19 cellular contexts compared by ENCODE assay signal in genomic region chr1:94117250-94117851, GRCh38. TPM values are rescaled to one million over a fixed set of nuclear protein-coding genes. Genes with fewer than 3 reads are reported as not detected.
DNase-seq lines count a peak whose midpoint lies in the region; ATAC-seq and TF ChIP-seq lines count a peak whose summit lies in the region.
"Had no signal": no experiment of that assay in that cellular context is flagged by ENCODE, and none has a peak within 500 bp of the region (broad histone marks: within the 10 kb centered on the region; RNA-seq: fewer than 3 reads in every experiment).

No MANE protein-coding gene starts in this region.

- no peak overlapping the region for H3K4me3 Mint-ChIP-seq in endothelial cell (ENCODE audit: unreplicated experiment)
- peak overlapping the region; percentile 63 for H3K4me3 Mint-ChIP-seq in nephron progenitor cell
- peak overlapping the region; percentile 77 for H3K4me3 Mint-ChIP-seq in type B pancreatic cell
- no peak overlapping the region for H3K4me3 Mint-ChIP-seq in T-helper 17 cell
- H3K4me3 Mint-ChIP-seq: B cell had no signal

- H3K36me3 Mint-ChIP-seq in endothelial cell (ENCODE audit: low read depth, unreplicated experiment) (no peaks in the 10 kb centered on the region), nephron progenitor cell (ENCODE audit: low read depth) (no peaks in the 10 kb centered on the region), type B pancreatic cell (peaks cover 4% of the 10 kb centered on the region), T-helper 17 cell (ENCODE audit: low read depth) (no peaks in the 10 kb centered on the region)
- H3K36me3 Mint-ChIP-seq: activated naive CD4-positive, alpha-beta T cell treated with anti-CD3 and anti-CD28 coated beads, Interleukin-2, amount 50 U/mL, for 72 hours had no signal

- H3K27me3 ChIP-seq in WERI-Rb-1 (ENCODE audit: insufficient read depth, low read depth, severe bottlenecking), result no peaks in the 10 kb centered on the region
- H3K27me3 ChIP-seq: ascending aorta had no signal

- no peak for ATAC-seq in left cardiac atrium
- ATAC-seq in T-helper 17 cell, result no peak
- ATAC-seq: activated naive CD4-positive, alpha-beta T cell treated with anti-CD3 and anti-CD28 coated beads, Interleukin-2, amount 50 U/mL, for 72 hours had no signal

- H3K9me3 Mint-ChIP-seq in endothelial cell (ENCODE audit: unreplicated experiment) (no peaks in the 10 kb centered on the region), nephron progenitor cell (no peaks in the 10 kb centered on the region), type B pancreatic cell (peaks cover 12% of the 10 kb centered on the region)
- H3K9me3 Mint-ChIP-seq: activated naive CD4-positive, alpha-beta T cell treated with anti-CD3 and anti-CD28 coated beads, Interleukin-2, amount 50 U/mL, for 72 hours had no signal

- peaks cover 22% of the 10 kb centered on the region for H3K27me3 Mint-ChIP-seq in endothelial cell (ENCODE audit: unreplicated experiment)
- peaks cover 9% of the 10 kb centered on the region for H3K27me3 Mint-ChIP-seq in nephron progenitor cell (ENCODE audit: low read depth, poor library complexity)
- no peaks in the 10 kb centered on the region for H3K27me3 Mint-ChIP-seq in type B pancreatic cell
- H3K27me3 Mint-ChIP-seq in T-helper 17 cell, result peaks cover 44% of the 10 kb centered on the region

- no peaks in the 10 kb centered on the region for H3K36me3 ChIP-seq in WERI-Rb-1
- H3K36me3 ChIP-seq: ascending aorta, stomach had no signal

- DNase-seq in cardiac septum (ENCODE audit: low spot score) (peak; percentile 35), left cardiac atrium (no peak), endothelial cell (ENCODE audit: low spot score) (no peak), nephron progenitor cell (no peak), type B pancreatic cell (ENCODE audit: extremely low spot score, unreplicated experiment) (peak; percentile 57), hypothalamus (lab: John Stamatoyannopoulos, UW) (no peak), T-helper 17 cell (no peak), WERI-Rb-1 (no peak)
- DNase-seq: activated CD4-positive, alpha-beta T cell treated with anti-CD3 and anti-CD28 coated beads for 4 hours; glutamatergic neuron; MV-4-11; NCI-H1694 treated with DMSO at 0.1 percent for 48 hours; NCI-H748 treated with DMSO at 0.1 percent for 48 hours; small intestine; stimulated activated CD4-positive, alpha-beta T cell treated with anti-CD3 and anti-CD28 coated beads, Interleukin-4, amount 100 ng/mL, for 1 hour; stomach had no signal

- H3K27ac ChIP-seq in WERI-Rb-1, result no peak overlapping the region
- H3K27ac ChIP-seq: ascending aorta, stomach had no signal

- H3K9me3 ChIP-seq in T-helper 17 cell (ENCODE audit: control insufficient read depth, low read length, poor library complexity, severe bottlenecking) (no peaks in the 10 kb centered on the region), WERI-Rb-1 (ENCODE audit: severe bottlenecking) (no peaks in the 10 kb centered on the region)
- H3K9me3 ChIP-seq: ascending aorta, stomach had no signal

- H3K27ac Mint-ChIP-seq in endothelial cell (ENCODE audit: unreplicated experiment) (peak overlapping the region; percentile 45), nephron progenitor cell (peak overlapping the region; percentile 99), type B pancreatic cell (peak overlapping the region; percentile 97), T-helper 17 cell (no peak overlapping the region)
- H3K27ac Mint-ChIP-seq: activated naive CD4-positive, alpha-beta T cell treated with anti-CD3 and anti-CD28 coated beads, Interleukin-2, amount 50 U/mL, for 72 hours; B cell had no signal

- TF ChIP-seq CTCF in endothelial cell (IDR thresholded peaks at IDR 0.05; ENCODE audit: unreplicated experiment) (no peak), nephron progenitor cell (IDR thresholded peaks at IDR 0.05) (no peak), type B pancreatic cell (conservative IDR thresholded peaks at IDR 0.05) (no peak), WERI-Rb-1 (IDR thresholded peaks at IDR 0.05; ENCODE audit: low read depth, low read length) (no peak)

- intact Hi-C loops in cardiac septum (cut with DNase I) (no loop called here), left cardiac atrium (cut with DNase I) (no loop called here)

- H3K4me3 ChIP-seq in WERI-Rb-1 (ENCODE audit: low read depth, low read length), result no peak overlapping the region
- H3K4me3 ChIP-seq: ascending aorta, stomach had no signal

- H3K4me1 Mint-ChIP-seq in endothelial cell (ENCODE audit: unreplicated experiment) (peaks cover 56% of the 10 kb centered on the region), nephron progenitor cell (peaks cover 84% of the 10 kb centered on the region), type B pancreatic cell (ENCODE audit: unreplicated experiment) (peaks cover 70% of the 10 kb centered on the region), T-helper 17 cell (no peaks in the 10 kb centered on the region)
- H3K4me1 Mint-ChIP-seq: B cell had no signal

RNA-seq across cellular contexts. Expression of gene ABCA4, which starts 3.6 kb away (rescaled TPM):
- total RNA-seq in cardiac septum (0.19 TPM), left cardiac atrium (under 1 TPM; 0.21 TPM), endothelial cell (ENCODE audit: unreplicated experiment) (51.7 TPM), type B pancreatic cell (ENCODE audit: low replicate concordance) (3.2 and 6.4 TPM in 2 replicates), T-helper 17 cell (not detected)
- total RNA-seq: activated naive CD4-positive, alpha-beta T cell treated with anti-CD3 and anti-CD28 coated beads, Interleukin-2, amount 50 U/mL, for 72 hours; ascending aorta; B cell had no signal

Comparison
In these comparisons a context has a peak if more than half of its experiments do, and no peak if none do; other contexts are left out.
1. DNase-seq: peak in cardiac septum (single experiment) and type B pancreatic cell (single experiment); none in left cardiac atrium (single experiment), endothelial cell (single experiment), nephron progenitor cell (single experiment), hypothalamus (0 of 51), T-helper 17 cell (0 of 3) and WERI-Rb-1 (single experiment).
2. H3K4me3 Mint-ChIP-seq: peak in nephron progenitor cell (single experiment) and type B pancreatic cell (single experiment); none in endothelial cell (single experiment) and T-helper 17 cell (single experiment).